13 cellular contexts compared by ENCODE assay signal in genomic region chr1:184143449-184143848, GRCh38.
DNase-seq lines count a peak whose midpoint lies in the region; ATAC-seq and TF ChIP-seq lines count a peak whose summit lies in the region.
"Had no signal": no experiment of that assay in that cellular context is flagged by ENCODE, and none has a peak within 500 bp of the region (broad histone marks: within the 10 kb centered on the region; RNA-seq: fewer than 3 reads in every experiment).

No MANE protein-coding gene starts in this region.

- no peaks in the 10 kb centered on the region for H3K4me1 Mint-ChIP-seq in naive thymus-derived CD8-positive, alpha-beta T cell
- H3K4me1 Mint-ChIP-seq: IgD-negative memory B cell had no signal

- peaks cover 11 to 51% (median 20%) of the 10 kb centered on the region in 5 donors for H3K27me3 Mint-ChIP-seq in naive thymus-derived CD8-positive, alpha-beta T cell

- peak overlapping the region; percentile 32 for H3K27ac ChIP-seq in A673 (ENCODE audit: low read depth, low read length, poor library complexity, severe bottlenecking)
- no peak overlapping the region for H3K27ac ChIP-seq in HEK293 (ENCODE audit: extremely low read depth, low read depth, low read length)
- H3K27ac ChIP-seq in SK-N-MC, result no peak overlapping the region
- H3K27ac ChIP-seq in left ventricle myocardium inferior (replicated peaks), result peak overlapping the region; percentile 47
- peak overlapping the region in 1 of 4 donors; percentile 12 for H3K27ac ChIP-seq in gastroesophageal sphincter
- H3K27ac ChIP-seq: lower lobe of right lung had no signal

- TF ChIP-seq POLR2A in gastroesophageal sphincter (IDR thresholded peaks at IDR 0.05), result no peak

- peak; percentile 55 for TF ChIP-seq CTCF in A673 (conservative IDR thresholded peaks at IDR 0.05; ENCODE audit: low read depth, low read length)
- peak; percentile 25; the same call in 1 of the 2 replicates for TF ChIP-seq CTCF in HEK293 (tag by site-specific recombination; IDR thresholded peaks at IDR 0.05)
- peak; percentile 17 for TF ChIP-seq CTCF in left ventricle myocardium inferior (IDR thresholded peaks at IDR 0.05; ENCODE audit: borderline replicate concordance)
- TF ChIP-seq CTCF in gastroesophageal sphincter (IDR thresholded peaks at IDR 0.05), result peak in 1 of 4 experiments; percentile 9

- no peaks in the 10 kb centered on the region for H3K36me3 Mint-ChIP-seq in naive thymus-derived CD8-positive, alpha-beta T cell

- BruUV-seq in A673 (replicated peaks; lab: Mats Ljungman, UMichigan), result no TSS peak

- H3K27ac Mint-ChIP-seq in naive thymus-derived CD8-positive, alpha-beta T cell, result no peak overlapping the region
- H3K27ac Mint-ChIP-seq: T-helper 2 cell treated with Interferon-gamma antibody and Interleukin-4, amounts not matched to agents 5 μg/mL and 100 μg/mL, for 36 hours had no signal

- POLR2A ChIA-PET in A673 (lab: Charles Lee; ENCODE audit: low non-redundant PET) (no interaction called here), HEK293 (lab: Yijun Ruan, JAX) (no interaction called here)
- POLR2A ChIA-PET in naive thymus-derived CD8-positive, alpha-beta T cell (lab: Charles Lee), result no interaction called here

- intact Hi-C loops in A673 (cut with micrococcal nuclease; ENCODE audit: unreplicated experiment) (no loop called here), left ventricle myocardium inferior (cut with micrococcal nuclease) (no loop called here)

- no peaks in the 10 kb centered on the region for H3K9me3 ChIP-seq in A673 (ENCODE audit: low read depth, low read length, poor library complexity, severe bottlenecking)
- H3K9me3 ChIP-seq in HEK293 (ENCODE audit: control insufficient read depth, insufficient read depth, low read depth, low read length), result no peaks in the 10 kb centered on the region
- no peaks in the 10 kb centered on the region for H3K9me3 ChIP-seq in SK-N-MC (ENCODE audit: low read depth, low read length)
- H3K9me3 ChIP-seq in left ventricle myocardium inferior (replicated peaks), result peaks cover 8% of the 10 kb centered on the region
- H3K9me3 ChIP-seq in gastroesophageal sphincter, result peaks cover 0 to 6% (median 0%) of the 10 kb centered on the region in 3 donors
- H3K9me3 ChIP-seq: esophagus squamous epithelium, lower lobe of right lung had no signal

- TF ChIP-seq EP300 in gastroesophageal sphincter (IDR thresholded peaks at IDR 0.05), result no peak

- H3K36me3 ChIP-seq in A673 (ENCODE audit: insufficient read depth, low read length, poor library complexity, severe bottlenecking) (no peaks in the 10 kb centered on the region), HEK293 (ENCODE audit: control insufficient read depth in 2 of 2, insufficient read depth in 1 of 2, low read length in 2 of 2) (no peaks in the 10 kb centered on the region), SK-N-MC (ENCODE audit: insufficient read depth, low read length) (no peaks in the 10 kb centered on the region), left ventricle myocardium inferior (no peaks in the 10 kb centered on the region), gastroesophageal sphincter (no peaks in the 10 kb centered on the region)
- H3K36me3 ChIP-seq: BLaER1 treated with 17β-estradiol and CSF1 and Interleukin-3, amounts not matched to agents 10 nM and 100 nM; esophagus squamous epithelium; lower lobe of right lung had no signal

- H3K9me3 Mint-ChIP-seq in naive thymus-derived CD8-positive, alpha-beta T cell, result peaks cover 0 to 2% (median 0%) of the 10 kb centered on the region in 9 donors
- H3K9me3 Mint-ChIP-seq: T-helper 2 cell treated with Interferon-gamma antibody and Interleukin-4, amounts not matched to agents 5 μg/mL and 100 μg/mL, for 36 hours had no signal

- ATAC-seq in HG02642 (IDR thresholded peaks at IDR 0.05; ENCODE audit: poor library complexity, unreplicated experiment) (no peak), HG03097 (IDR thresholded peaks at IDR 0.05; ENCODE audit: low FRiP score, unreplicated experiment) (no peak), gastroesophageal sphincter (no peak)
- no peak for ATAC-seq in naive thymus-derived CD8-positive, alpha-beta T cell
- ATAC-seq: lower lobe of right lung had no signal

- H3K27me3 ChIP-seq in A673 (replicated peaks; ENCODE audit: insufficient read depth, low read depth, low read length, poor library complexity), result no peaks in the 10 kb centered on the region
- no peaks in the 10 kb centered on the region for H3K27me3 ChIP-seq in left ventricle myocardium inferior (ENCODE audit: low read depth)
- H3K27me3 ChIP-seq in gastroesophageal sphincter, result no peaks in the 10 kb centered on the region
- H3K27me3 ChIP-seq: BLaER1 treated with 17β-estradiol and CSF1 and Interleukin-3, amounts not matched to agents 10 nM and 100 nM; esophagus squamous epithelium had no signal

- no peak overlapping the region for H3K4me3 Mint-ChIP-seq in naive thymus-derived CD8-positive, alpha-beta T cell
- H3K4me3 Mint-ChIP-seq: IgD-negative memory B cell; T-helper 2 cell treated with Interferon-gamma antibody and Interleukin-4, amounts not matched to agents 5 μg/mL and 100 μg/mL, for 36 hours had no signal

- H3K9ac ChIP-seq in SK-N-MC (ENCODE audit: insufficient read length), result no peak overlapping the region

- DNase-seq in A673 (ENCODE audit: low spot score), result peak; percentile 62
- peak; percentile 20 for DNase-seq in SK-N-MC (ENCODE audit: low read depth, low spot score)
- DNase-seq in left ventricle myocardium inferior, result no peak
- DNase-seq in naive thymus-derived CD8-positive, alpha-beta T cell, result no peak
- DNase-seq: esophagus squamous epithelium, lower lobe of right lung had no signal

- no peak overlapping the region for H3K4me3 ChIP-seq in A673 (ENCODE audit: low read depth, low read length, poor library complexity, severe bottlenecking)
- H3K4me3 ChIP-seq in HEK293 (ENCODE audit: low read depth, low read length), result no peak overlapping the region
- H3K4me3 ChIP-seq in SK-N-MC, result no peak overlapping the region
- H3K4me3 ChIP-seq in left ventricle myocardium inferior, result no peak overlapping the region
- no peak overlapping the region for H3K4me3 ChIP-seq in gastroesophageal sphincter
- H3K4me3 ChIP-seq: BLaER1 treated with 17β-estradiol and CSF1 and Interleukin-3, amounts not matched to agents 10 nM and 100 nM; esophagus squamous epithelium; lower lobe of right lung had no signal

- 20 to 29% methylated on average over 2 to 5 of the region's 5 CpGs for WGBS in gastroesophageal sphincter (ENCODE audit: low coverage in 1 of 2), 2 donors

- H3K4me1 ChIP-seq in A673 (ENCODE audit: insufficient read depth, low read length, poor library complexity, severe bottlenecking) (peaks cover 21% of the 10 kb centered on the region), HEK293 (ENCODE audit: control insufficient read depth, insufficient read depth, low read length) (no peaks in the 10 kb centered on the region), left ventricle myocardium inferior (peaks cover 13% of the 10 kb centered on the region), gastroesophageal sphincter (peaks cover 0 to 11% (median 0%) of the 10 kb centered on the region in 3 donors)
- H3K4me1 ChIP-seq: esophagus squamous epithelium, lower lobe of right lung had no signal

- CTCF ChIA-PET in A673 (lab: Charles Lee) (no interaction called here), HEK293 (lab: Yijun Ruan, JAX) (interaction anchor here (0.6 kb wide), 1 partner anchor 374 kb away, joined by 3 read pairs; no protein-coding TSS in a partner anchor)

TF ChIP-seq in HEK293, 187 proteins besides CTCF, POLR2A, EP300 and RAD21:
- TF ChIP-seq ZNF416 (tag by site-specific recombination; IDR thresholded peaks at IDR 0.05) (no peak), ZNF148 (tag by site-specific recombination; IDR thresholded peaks at IDR 0.05; ENCODE audit: borderline replicate concordance) (no peak)

Comparison
In these comparisons a context has a peak if more than half of its experiments do, and no peak if none do; other contexts are left out.
1. DNase-seq: peak in A673 (single experiment) and SK-N-MC (single experiment); none in left ventricle myocardium inferior (single experiment) and naive thymus-derived CD8-positive, alpha-beta T cell (0 of 10).
2. H3K27ac ChIP-seq: peak in A673 (single experiment) and left ventricle myocardium inferior (single experiment); none in HEK293 (single experiment) and SK-N-MC (single experiment).